ENCODE assay signal across 12 cellular contexts in the genomic region with DNA sequence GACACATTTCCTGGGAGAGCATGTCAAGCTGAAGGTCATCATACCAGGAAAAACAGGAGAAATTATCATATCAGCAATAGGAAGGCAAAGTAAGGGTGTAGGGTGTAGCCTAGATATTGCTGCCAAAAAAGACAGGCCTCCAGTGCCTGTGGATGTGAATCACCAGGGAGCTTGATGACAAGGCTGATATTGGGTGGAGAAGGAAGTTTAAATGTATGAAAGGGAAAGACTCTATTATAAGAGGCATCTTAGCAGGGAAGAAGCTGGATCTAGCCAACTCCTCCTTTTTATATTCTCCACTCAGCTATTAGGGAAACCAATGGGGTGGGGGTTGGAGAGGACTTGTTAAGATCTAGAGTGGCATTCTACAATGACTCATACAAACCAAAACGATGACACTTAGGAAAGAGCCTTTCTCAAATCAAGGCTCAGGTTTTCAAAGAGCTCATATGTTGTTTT. TPM values are rescaled to one million over a fixed set of nuclear protein-coding genes. Genes with fewer than 3 reads are reported as not detected.
DNase-seq lines count a peak whose midpoint lies in the region; ATAC-seq, FAIRE-seq and TF ChIP-seq lines count a peak whose summit lies in the region.
"Had no signal": no experiment of that assay in that cellular context is flagged by ENCODE, and none has a peak within 500 bp of the region (broad histone marks: within the 10 kb centered on the region; RNA-seq: fewer than 3 reads in every experiment).

No MANE protein-coding gene starts in this region.

- peak; percentile 69 for DNase-seq in Caki2 (ENCODE audit: low read depth)
- peak; percentile 73 for DNase-seq in HT-29 (ENCODE audit: low spot score)
- DNase-seq in K562 (ENCODE audit: extremely low read depth in 1 of 4, low spot score in 3 of 4): peak in 3 of 4 experiments; percentile 15 to 27 (median 18)
- peak; percentile 52 for DNase-seq in mesendoderm
- DNase-seq in dermis blood vessel endothelial cell: no peak
- DNase-seq in progenitor cell of endocrine pancreas (ENCODE audit: low spot score, unreplicated experiment): no peak
- DNase-seq in islet precursor cell: no peak
- DNase-seq: activated CD4-positive, alpha-beta T cell treated with anti-CD3 and anti-CD28 coated beads, Interleukin-2, amount 10 ng/mL, durations not matched to agents 24 days and 14 days; caudate nucleus; GOT3; stimulated activated naive B cell treated with anti-CD40 and anti-IgM and Interleukin-4, amounts not matched to agents 10 μg/mL and 1 μg/mL and 100 μg/mL, for 72 hours had no signal

- no peak overlapping the region for H2BK120ac ChIP-seq in mesendoderm (ENCODE audit: low read depth, low read length)

- no peak overlapping the region for H3K27ac Mint-ChIP-seq in progenitor cell of endocrine pancreas
- H3K27ac Mint-ChIP-seq: activated CD4-positive, alpha-beta T cell treated with anti-CD3 and anti-CD28 coated beads, Interleukin-2, amount 10 ng/mL, durations not matched to agents 24 days and 14 days; stimulated activated naive B cell treated with anti-CD40 and anti-IgM and Interleukin-4, amounts not matched to agents 10 μg/mL and 1 μg/mL and 100 μg/mL, for 72 hours had no signal

- H3K4ac ChIP-seq in mesendoderm (ENCODE audit: low read depth, low read length): no peak overlapping the region

- no peak for TF ChIP-seq POLR2A in K562 (conservative IDR thresholded peaks at IDR 0.05)

- H3K18ac ChIP-seq in mesendoderm (ENCODE audit: low read length): no peak overlapping the region

- CTCF ChIA-PET in K562 (lab: Yijun Ruan, JAX; ENCODE audit: low intra/inter-chr PET ratio): no interaction called here

- H3K36me3 ChIP-seq in K562 (ENCODE audit: control insufficient read depth, insufficient read depth, low read length): no peaks in the 10 kb centered on the region
- H3K36me3 ChIP-seq in mesendoderm (ENCODE audit: control insufficient read depth, insufficient read depth, low read length): no peaks in the 10 kb centered on the region

- H4K20me1 ChIP-seq in K562 (replicated peaks; ENCODE audit: control insufficient read depth, insufficient read depth, low read length): no peaks in the 10 kb centered on the region

- no peak overlapping the region for H3K4me3 ChIP-seq in K562
- no peak overlapping the region for H3K4me3 ChIP-seq in mesendoderm (ENCODE audit: low read length)

- H3K9me3 Mint-ChIP-seq in progenitor cell of endocrine pancreas (ENCODE audit: low read depth): no peaks in the 10 kb centered on the region

- H2AK5ac ChIP-seq in mesendoderm (ENCODE audit: low read length): no peak overlapping the region

- POLR2A ChIA-PET in K562 (lab: Yijun Ruan, JAX): interaction anchor here (1.3 kb wide), 1 partner anchor 20 kb away, joined by 5 read pairs; no protein-coding TSS in a partner anchor

- H3K4me2 ChIP-seq in K562 (ENCODE audit: insufficient read depth, low read length) (no peak overlapping the region), mesendoderm (ENCODE audit: low read length) (no peak overlapping the region)

- no peak overlapping the region for H3K4me3 Mint-ChIP-seq in progenitor cell of endocrine pancreas (ENCODE audit: low read depth)
- H3K4me3 Mint-ChIP-seq: activated CD4-positive, alpha-beta T cell treated with anti-CD3 and anti-CD28 coated beads, Interleukin-2, amount 10 ng/mL, durations not matched to agents 24 days and 14 days; stimulated activated naive B cell treated with anti-CD40 and anti-IgM and Interleukin-4, amounts not matched to agents 10 μg/mL and 1 μg/mL and 100 μg/mL, for 72 hours had no signal

- H3K4me1 ChIP-seq in K562 (replicated peaks in 1 of 2; ENCODE audit: control insufficient read depth in 2 of 2, insufficient read depth in 2 of 2, low read length in 2 of 2) (peaks cover 0 to 6% of the 10 kb centered on the region in 2 experiments; a peak in 2 of 5 replicates), mesendoderm (ENCODE audit: control insufficient read depth, low read depth, low read length) (no peaks in the 10 kb centered on the region)

- H3K9me1 ChIP-seq in K562 (ENCODE audit: control insufficient read depth, insufficient read depth, low read length): no peaks in the 10 kb centered on the region

- no peak overlapping the region for H2BK5ac ChIP-seq in mesendoderm (ENCODE audit: low read length)

- H3K27ac ChIP-seq in K562 (ENCODE audit: extremely low read depth, low read depth, low read length) (no peak overlapping the region), mesendoderm (ENCODE audit: low read depth, low read length) (no peak overlapping the region)

- no peaks in the 10 kb centered on the region for H3K79me1 ChIP-seq in mesendoderm (ENCODE audit: low read length)

- H3K56ac ChIP-seq in mesendoderm (ENCODE audit: low read length): no peak overlapping the region

- H3K27me3 Mint-ChIP-seq in progenitor cell of endocrine pancreas: peaks cover 4% of the 10 kb centered on the region
- H3K27me3 Mint-ChIP-seq: activated CD4-positive, alpha-beta T cell treated with anti-CD3 and anti-CD28 coated beads, Interleukin-2, amount 10 ng/mL, durations not matched to agents 24 days and 14 days had no signal

- H3K4me1 Mint-ChIP-seq in progenitor cell of endocrine pancreas (ENCODE audit: low read depth): no peaks in the 10 kb centered on the region
- H3K4me1 Mint-ChIP-seq: activated CD4-positive, alpha-beta T cell treated with anti-CD3 and anti-CD28 coated beads, Interleukin-2, amount 10 ng/mL, durations not matched to agents 24 days and 14 days; stimulated activated naive B cell treated with anti-CD40 and anti-IgM and Interleukin-4, amounts not matched to agents 10 μg/mL and 1 μg/mL and 100 μg/mL, for 72 hours had no signal

- H3K79me2 ChIP-seq in K562 (ENCODE audit: control insufficient read depth, insufficient read depth, low read length) (no peaks in the 10 kb centered on the region), mesendoderm (ENCODE audit: control insufficient read depth, insufficient read depth, low read length) (no peaks in the 10 kb centered on the region)

- in situ Hi-C loops in Caki2 (cut with HindIII; ENCODE audit: low pct_unique_long_range_greater_than_20kb, low sequenced_read_pairs): no loop called here
- in situ Hi-C loops in K562 (cut with MboI): no loop called here

- no peak overlapping the region for H3K9ac ChIP-seq in K562 (ENCODE audit: insufficient read depth in 1 of 2, low read depth in 2 of 2, low read length in 2 of 2)
- no peak overlapping the region for H3K9ac ChIP-seq in mesendoderm (ENCODE audit: low read length)

- 0% methylated on average over 1 of the region's 1 CpG for WGBS in K562 (ENCODE audit: insufficient coverage, low coverage, missing lambda C conversion rate)
- no CpG with 5 or more reads among the region's 1 CpG for WGBS in mesendoderm (ENCODE audit: extremely low coverage, insufficient coverage, low lambda C conversion rate)

- H3K27me3 ChIP-seq in K562 (ENCODE audit: control insufficient read depth in 2 of 2, insufficient read depth in 2 of 2, low read length in 2 of 2) (no peaks in the 10 kb centered on the region), mesendoderm (ENCODE audit: insufficient read depth, low read length, poor library complexity) (no peaks in the 10 kb centered on the region)

- no peak overlapping the region for H2AFZ ChIP-seq in K562 (ENCODE audit: low read depth, low read length)

- no peak for FAIRE-seq in K562 (lab: Jason Lieb, UNC)

- ATAC-seq in K562 (peak; percentile 71), GM19324 (IDR thresholded peaks at IDR 0.05; ENCODE audit: low FRiP score, unreplicated experiment) (no peak)
- ATAC-seq: stimulated activated naive B cell treated with anti-CD40 and anti-IgM and Interleukin-4, amounts not matched to agents 10 μg/mL and 1 μg/mL and 100 μg/mL, for 72 hours had no signal

- H3K23ac ChIP-seq in mesendoderm (ENCODE audit: low read length): no peak overlapping the region

- no peak for TF ChIP-seq EP300 in K562 (IDR thresholded peaks at IDR 0.05; ENCODE audit: low read length)

- no peak for TF ChIP-seq RAD21 in K562 (CRISPR knock-in tag; conservative IDR thresholded peaks at IDR 0.05 in 1 of 2, IDR thresholded peaks at IDR 0.05 in 1 of 2)

- TF ChIP-seq CTCF in K562 (IDR thresholded peaks at IDR 0.05 in 2 of 3, conservative IDR thresholded peaks at IDR 0.05 in 1 of 3; ENCODE audit: insufficient read depth in 2 of 3, low read depth in 1 of 3, low read length in 3 of 3) (no peak), progenitor cell of endocrine pancreas (IDR thresholded peaks at IDR 0.05; ENCODE audit: unreplicated experiment) (no peak)

- no TSS peak for BruUV-seq in K562 (replicated peaks; lab: Mats Ljungman, UMichigan)

- H3K36me3 Mint-ChIP-seq in progenitor cell of endocrine pancreas (ENCODE audit: insufficient read depth): no peaks in the 10 kb centered on the region
- H3K36me3 Mint-ChIP-seq: stimulated activated naive B cell treated with anti-CD40 and anti-IgM and Interleukin-4, amounts not matched to agents 10 μg/mL and 1 μg/mL and 100 μg/mL, for 72 hours had no signal

- intact Hi-C loops in K562 (cut with micrococcal nuclease): no loop called here

- H2BK15ac ChIP-seq in mesendoderm (replicated peaks; ENCODE audit: low read depth): no peak overlapping the region

- H4K5ac ChIP-seq in mesendoderm (ENCODE audit: low read length): no peak overlapping the region

- H4K8ac ChIP-seq in mesendoderm (ENCODE audit: low read depth, low read length): no peak overlapping the region

- H3K9me3 ChIP-seq in K562 (replicated peaks; ENCODE audit: control insufficient read depth, insufficient read depth, low read depth, low read length): no peaks in the 10 kb centered on the region

RNA-seq across cellular contexts. Expression of gene TXNDC8, which starts 13.4 kb away (rescaled TPM):
- total RNA-seq in Caki2 (2014; rRNA removed; shearing (Covaris generic); ENCODE audit: low replicate concordance): not detected in 2 replicates
- total RNA-seq in HT-29 (2014; rRNA removed; shearing (Covaris generic)): not detected in 2 replicates
- total RNA-seq in K562 (2011; cell fraction: chromatin; rRNA removed; ENCODE audit: low replicate concordance): not detected in 2 replicates
- total RNA-seq in K562 (2011; cell fraction: nucleolus; rRNA removed): not detected in 2 replicates
- not detected in 2 replicates for total RNA-seq in K562 (2011; cell fraction: nucleoplasm; rRNA removed)
- total RNA-seq in K562 (2014; rRNA removed): not detected in 2 replicates
- not detected in 2 replicates for total RNA-seq in K562 (2014; rRNA removed; fragmentation: Illumina TruSeq; extraction: Trizol)
- not detected in 2 replicates for total RNA-seq in K562 (2015; rRNA removed; fragmentation: Illumina TruSeq; extraction: Trizol)
- not detected in 2 replicates for total RNA-seq in K562 (2021)
- polyA plus RNA-seq in K562 (2011; rRNA removed): not detected in 2 replicates
- polyA plus RNA-seq in K562 (2011; cell fraction: cytosol; rRNA removed): not detected in 2 replicates
- not detected in 2 replicates for polyA plus RNA-seq in K562 (2011; cell fraction: nucleus; rRNA removed)
- not detected in 2 replicates for polyA plus RNA-seq in K562 (2012)
- not detected in 2 replicates for polyA plus RNA-seq in K562 (2014; fragmentation: Illumina TruSeq; extraction: Trizol)
- polyA plus RNA-seq in K562 (2014; fragmentation: Nextera tagmentation; extraction: Ambion mirVana): not detected
- not detected in 2 replicates for polyA plus RNA-seq in K562 (2014; rRNA removed)
- not detected in 2 replicates for polyA minus RNA-seq in K562 (2011; rRNA and poly(A)+ RNA removed)
- polyA minus RNA-seq in K562 (2011; cell fraction: cytosol; rRNA and poly(A)+ RNA removed): not detected in 2 replicates
- polyA minus RNA-seq in K562 (2011; cell fraction: nucleus; rRNA and poly(A)+ RNA removed): not detected in 2 replicates
- polyA plus RNA-seq in mesendoderm (2013, experiment 1 of 2): not detected
- polyA plus RNA-seq in mesendoderm (2013, experiment 2 of 2): not detected
- total RNA-seq in dermis blood vessel endothelial cell: not detected in 2 replicates
- not detected in 2 replicates for total RNA-seq in progenitor cell of endocrine pancreas
- total RNA-seq: activated CD4-positive, alpha-beta T cell treated with anti-CD3 and anti-CD28 coated beads, Interleukin-2, amount 10 ng/mL, durations not matched to agents 24 days and 14 days had no signal

Comparison
In these comparisons a context has a peak if more than half of its experiments do, and no peak if none do; other contexts are left out.
1. DNase-seq: peak in Caki2 (single experiment), HT-29 (single experiment), K562 (3 of 4) and mesendoderm (single experiment); none in dermis blood vessel endothelial cell (single experiment), progenitor cell of endocrine pancreas (single experiment) and islet precursor cell (single experiment).